Comparison of ENCODE assay signal across 19 cellular contexts in the genomic region with DNA sequence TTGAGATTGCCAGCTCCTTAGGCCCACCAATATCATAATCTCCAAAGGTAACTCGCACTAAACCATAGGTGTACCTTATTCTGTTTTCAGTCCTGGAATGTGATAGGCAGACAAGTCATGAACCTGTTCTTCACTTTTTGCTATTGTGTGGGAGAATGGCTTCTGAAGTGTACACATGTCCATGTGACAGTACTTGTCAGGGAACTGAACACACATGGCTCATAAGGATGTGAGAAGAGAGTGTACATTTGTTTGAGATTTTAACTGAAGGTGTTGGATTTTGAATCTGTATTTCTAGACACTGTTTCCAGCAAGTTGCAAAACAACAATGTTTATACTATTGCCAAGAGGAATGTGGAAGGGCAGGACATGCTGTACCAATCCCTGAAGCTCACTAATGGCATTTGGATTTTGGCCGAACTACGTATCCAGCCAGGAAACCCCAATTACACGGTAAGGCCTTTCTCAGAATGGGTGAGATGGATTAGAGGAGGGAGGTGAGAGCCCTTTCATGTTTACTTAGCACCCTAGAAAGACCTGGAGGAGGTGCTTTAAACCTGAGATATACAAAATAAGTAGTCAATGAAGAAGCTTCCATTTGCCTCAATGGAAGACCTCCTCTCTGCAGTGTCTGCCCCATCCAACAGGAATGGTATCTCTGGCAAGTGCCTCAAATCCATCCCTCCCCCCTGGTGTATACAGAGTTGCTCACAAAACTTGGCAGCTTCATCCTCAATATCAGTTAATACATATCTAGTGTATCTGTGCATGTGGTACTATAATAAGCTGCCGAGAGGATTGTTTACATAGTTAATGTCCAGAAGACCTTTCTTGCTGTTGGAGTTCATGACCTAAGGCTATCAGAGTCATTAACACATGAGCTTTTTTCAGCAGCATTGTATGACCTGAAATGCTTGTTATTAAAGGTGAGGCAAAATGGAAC. TPM values are rescaled to one million over a fixed set of nuclear protein-coding genes. Genes with fewer than 3 reads are reported as not detected.
DNase-seq lines count a peak whose midpoint lies in the region; ATAC-seq and TF ChIP-seq lines count a peak whose summit lies in the region.
"Had no signal": no experiment of that assay in that cellular context is flagged by ENCODE, and none has a peak within 500 bp of the region (broad histone marks: within the 10 kb centered on the region; RNA-seq: fewer than 3 reads in every experiment).

No MANE protein-coding gene starts in this region.

- no peak for TF ChIP-seq POLR2A in stomach (IDR thresholded peaks at IDR 0.05)

- no peaks in the 10 kb centered on the region for H3K27me3 ChIP-seq in stomach

- peaks cover 0 to 93% (median 90%) of the 10 kb centered on the region in 4 donors for H3K36me3 ChIP-seq in stomach

- TF ChIP-seq CTCF in epithelial cell of esophagus (IDR thresholded peaks at IDR 0.05; ENCODE audit: insufficient read depth, low read depth, low read length, missing control alignments), result no peak
- no peak for TF ChIP-seq CTCF in stomach (IDR thresholded peaks at IDR 0.05)
- no peak for TF ChIP-seq CTCF in GM20000 (IDR thresholded peaks at IDR 0.05; ENCODE audit: extremely low read depth, missing control alignments)

- peak; percentile 93 for TF ChIP-seq EP300 in stomach (IDR thresholded peaks at IDR 0.05)

- 53 to 72% (median 68%) methylated on average over 5 of the region's 5 CpGs for WGBS in stomach, 5 donors

- no peak overlapping the region for H3K4me3 ChIP-seq in epithelial cell of esophagus (ENCODE audit: low read length)
- no peak overlapping the region for H3K4me3 ChIP-seq in stomach
- H3K4me3 ChIP-seq: SK-N-MC, smooth muscle cell had no signal

- intact Hi-C loops in stomach (cut with DNase I; ENCODE audit: low total_unique reads), result no loop called here

- peak overlapping the region in 3 of 5 donors; percentile 35 to 77 (median 68) for H3K27ac ChIP-seq in stomach
- H3K27ac ChIP-seq: SK-N-MC had no signal

- H3K9me3 ChIP-seq in stomach, result no peaks in the 10 kb centered on the region

- ATAC-seq in left lobe of liver (peak; percentile 76), GM19395 (IDR thresholded peaks at IDR 0.05; ENCODE audit: unreplicated experiment) (no peak)
- ATAC-seq: natural killer cell, WTC11 had no signal

- H3K4me1 ChIP-seq in stomach, result peaks cover 0 to 53% (median 10%) of the 10 kb centered on the region in 4 donors

- DNase-seq in NCI-H69 (lab: John Stamatoyannopoulos, UW) (peak; percentile 35), epithelial cell of esophagus (ENCODE audit: low read depth) (peak; percentile 10), left lobe of liver (ENCODE audit: low spot score) (peak; percentile 72), stomach (no peak), amniotic stem cell (lab: John Stamatoyannopoulos, UW) (no peak), GM20000 (ENCODE audit: low spot score) (no peak)
- DNase-seq in stimulated activated CD4-positive, alpha-beta T cell treated with anti-CD3 and anti-CD28 coated beads, Interleukin-1b, Interleukin-23, amount 100 ng/mL, for 48 hours, result no peak
- DNase-seq: activated CD8-positive, alpha-beta memory T cell treated with anti-CD3 and anti-CD28 coated beads, Interleukin-2, amount 50 U/mL, for 4 hours; AML-193; DMS 273 treated with DMSO at 0.1 percent for 48 hours; kidney; MV-4-11; natural killer cell had no signal

RNA-seq across cellular contexts. Expression of a gene that starts 14.3 kb away (rescaled TPM):
- total RNA-seq in left lobe of liver, result 2.3 TPM
- total RNA-seq in stomach, result under 1 TPM in 3 of 5 donors, not detected in 2; 0.37 to 0.89 (median 0.43) TPM
- 1 to 10 TPM in 1 of 3 donors, under 1 TPM in 2; 0.31 to 1.4 (median 0.75) TPM for polyA plus RNA-seq in stomach

RNA-seq across cellular contexts. Expression of a gene that starts 35.9 kb away (rescaled TPM):
- total RNA-seq in left lobe of liver (not detected), stomach (under 1 TPM in 1 of 5 donors, not detected in 4; under 0.01 TPM)
- under 1 TPM in 1 of 3 donors, not detected in 2; 0.05 TPM for polyA plus RNA-seq in stomach
- total RNA-seq: glomerular endothelial cell, kidney, smooth muscle cell had no signal
- polyA plus RNA-seq: smooth muscle cell had no signal

RNA-seq across cellular contexts. Expression of a gene that starts 43.5 kb away (rescaled TPM):
- total RNA-seq in left lobe of liver (not detected), stomach (not detected)
- not detected for polyA plus RNA-seq in stomach
- total RNA-seq: activated naive CD4-positive, alpha-beta T cell treated with anti-CD3 and anti-CD28 coated beads, Interleukin-2, amount 50 U/mL, for 72 hours; glomerular endothelial cell; kidney; natural killer cell; smooth muscle cell had no signal

Comparison
In these comparisons a context has a peak if more than half of its experiments do, and no peak if none do; other contexts are left out.
1. DNase-seq: peak in NCI-H69 (single experiment), epithelial cell of esophagus (single experiment) and left lobe of liver (single experiment); none in stomach (single experiment), amniotic stem cell (single experiment), stimulated activated CD4-positive, alpha-beta T cell treated with anti-CD3 and anti-CD28 coated beads, Interleukin-1b, Interleukin-23, amount 100 ng/mL, for 48 hours (single experiment) and GM20000 (single experiment).